In the genomic region with DNA sequence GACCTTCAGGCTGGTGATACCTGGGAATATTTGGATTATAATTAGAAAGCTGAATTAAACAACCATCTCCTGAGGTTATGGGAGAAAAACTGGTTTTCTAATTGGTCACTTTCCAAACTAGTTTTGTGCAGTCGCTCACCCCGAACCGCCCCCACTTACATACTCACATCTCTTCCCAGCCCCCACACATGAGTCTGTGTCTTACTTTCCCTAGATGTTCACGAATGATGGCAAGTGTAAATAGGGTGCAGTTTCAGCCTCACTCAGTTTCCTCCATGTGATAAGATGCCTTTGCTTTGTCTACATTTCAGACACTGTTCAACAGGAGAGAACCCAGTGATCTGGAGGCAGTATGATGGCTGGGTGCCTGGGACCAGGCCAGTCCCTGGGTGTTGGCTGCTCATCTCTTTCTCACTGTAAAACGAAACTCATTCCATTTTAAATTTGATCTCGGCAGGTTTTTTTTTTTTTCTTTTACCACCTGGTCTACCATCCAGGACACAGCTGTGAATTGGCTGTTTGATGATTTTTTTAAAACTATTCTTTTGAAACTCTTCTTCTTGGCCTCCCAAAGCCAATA, we compare ENCODE assay signal across 23 cellular contexts.
"Had no signal": no experiment of that assay in that cellular context is flagged by ENCODE, and none has a peak within 500 bp of the region (broad histone marks: within the 10 kb centered on the region; RNA-seq: fewer than 3 reads in every experiment).

No MANE protein-coding gene starts in this region.

- H3K36me3 ChIP-seq: adrenal gland, esophagus muscularis mucosa, gastrocnemius medialis had no signal

- H3K27me3 ChIP-seq: adrenal gland, esophagus muscularis mucosa, gastrocnemius medialis, testis had no signal

- DNase-seq: activated B cell treated with CpG ODN at 0.5 μM for 24 hours; activated CD4-positive, alpha-beta T cell treated with anti-CD3 and anti-CD28 coated beads for 36 hours; activated CD4-positive, alpha-beta T cell treated with anti-CD3 and anti-CD28 coated beads, Interleukin-2, amount 50 U/mL, for 4 hours; activated CD8-positive, alpha-beta memory T cell treated with anti-CD3 and anti-CD28 coated beads for 24 hours; activated CD8-positive, alpha-beta memory T cell treated with anti-CD3 and anti-CD28 coated beads, Interleukin-2, amount 50 U/mL, for 4 hours; activated T-cell treated with anti-CD3 and anti-CD28 coated beads, Interleukin-2, amount 50 U/mL, for 24 hours; effector memory CD8-positive, alpha-beta T cell; gastrocnemius medialis; hypothalamus; nephron progenitor cell; nucleus accumbens; stimulated activated CD4-positive, alpha-beta T cell treated with anti-CD3 and anti-CD28 coated beads, Interleukin-2, amount 100 ng/mL, for 48 hours; stimulated activated naive CD4-positive, alpha-beta T cell; T-helper 1 cell; T-helper 9 cell; testis had no signal

- ATAC-seq: activated CD4-positive, alpha-beta T cell treated with anti-CD3 and anti-CD28 coated beads for 36 hours; activated naive CD4-positive, alpha-beta T cell treated with anti-CD3 and anti-CD28 coated beads, Interleukin-2, amount 50 U/mL, for 72 hours; activated T-helper 17 cell treated with anti-CD3 and anti-CD28 coated beads, Interleukin-2, amount 50 U/mL, for 72 hours; effector memory CD8-positive, alpha-beta T cell had no signal

- FAIRE-seq: astrocyte, colon had no signal

- H3K4me3 ChIP-seq: adrenal gland, dorsolateral prefrontal cortex, esophagus muscularis mucosa, gastrocnemius medialis, testis had no signal

- H3K4me1 ChIP-seq: adrenal gland had no signal

- H3K27ac ChIP-seq: adrenal gland, dorsolateral prefrontal cortex, esophagus muscularis mucosa, gastrocnemius medialis, testis had no signal

- H3K9me3 ChIP-seq: adrenal gland, esophagus muscularis mucosa, gastrocnemius medialis, testis had no signal
